Comparison of ENCODE assay signal across 9 cellular contexts in genomic region chr3:168467085-168467714, GRCh38.
A peak's percentile ranks its signal among the peaks of the same experiment; 100 is the strongest.
DNase-seq lines count a peak whose midpoint lies in the region; ATAC-seq, FAIRE-seq and TF ChIP-seq lines count a peak whose summit lies in the region.
"Had no signal": no experiment of that assay in that cellular context is flagged by ENCODE, and none has a peak within 500 bp of the region (broad histone marks: within the 10 kb centered on the region; RNA-seq: fewer than 3 reads in every experiment).

No MANE protein-coding gene starts in this region.

- no peaks in the 10 kb centered on the region for H3K9me3 Mint-ChIP-seq in activated CD4-positive, alpha-beta T cell treated with anti-CD3 and anti-CD28 coated beads for 36 hours (ENCODE audit: low read depth)

- no peak for TF ChIP-seq POLR2A in GM12892 (IDR thresholded peaks at IDR 0.05; ENCODE audit: low read depth, low read length)

- H3K4me3 ChIP-seq in HEK293 (ENCODE audit: low read depth, low read length) (no peak overlapping the region), MM.1S (ENCODE audit: low read length) (peak overlapping the region; percentile 47), choroid plexus epithelial cell (ENCODE audit: low read depth, low read length) (no peak overlapping the region), Karpas-422 (ENCODE audit: low read length) (no peak overlapping the region)

- no peak overlapping the region for H3K4me3 Mint-ChIP-seq in activated CD4-positive, alpha-beta T cell treated with anti-CD3 and anti-CD28 coated beads for 36 hours

- H3K27me3 Mint-ChIP-seq in activated CD4-positive, alpha-beta T cell treated with anti-CD3 and anti-CD28 coated beads for 36 hours = no peaks in the 10 kb centered on the region

- no peaks in the 10 kb centered on the region for H3K4me1 Mint-ChIP-seq in activated CD4-positive, alpha-beta T cell treated with anti-CD3 and anti-CD28 coated beads for 36 hours

- POLR2A ChIA-PET in HEK293 (lab: Yijun Ruan, JAX) = no interaction called here
- POLR2A ChIA-PET in activated CD4-positive, alpha-beta T cell treated with anti-CD3 and anti-CD28 coated beads for 36 hours (lab: Charles Lee) = no interaction called here

- CTCF ChIA-PET in HEK293 (lab: Yijun Ruan, JAX) = no interaction called here
- CTCF ChIA-PET in activated CD4-positive, alpha-beta T cell treated with anti-CD3 and anti-CD28 coated beads for 36 hours (lab: Charles Lee) = no interaction called here

- no peaks in the 10 kb centered on the region for H3K9me2 ChIP-seq in MM.1S (replicated peaks; ENCODE audit: insufficient read depth, low read length)
- H3K9me2 ChIP-seq in Karpas-422 (replicated peaks; ENCODE audit: insufficient read depth, low read length) = no peaks in the 10 kb centered on the region

- no peaks in the 10 kb centered on the region for H3K36me3 Mint-ChIP-seq in activated CD4-positive, alpha-beta T cell treated with anti-CD3 and anti-CD28 coated beads for 36 hours (ENCODE audit: low read depth)

- intact Hi-C loops in activated CD4-positive, alpha-beta T cell treated with anti-CD3 and anti-CD28 coated beads for 36 hours (cut with DNase I, micrococcal nuclease) = loop anchor here in 1 of 2 experiments (5.0 kb wide), 1 partner anchor 420 kb away; no protein-coding TSS in a partner anchor

- no peak overlapping the region for H3K27ac Mint-ChIP-seq in activated CD4-positive, alpha-beta T cell treated with anti-CD3 and anti-CD28 coated beads for 36 hours

- H4K20me1 ChIP-seq in MM.1S (ENCODE audit: insufficient read depth, low read length) (no peaks in the 10 kb centered on the region), Karpas-422 (ENCODE audit: insufficient read depth, low read depth, low read length) (no peaks in the 10 kb centered on the region)

- H2AFZ ChIP-seq in MM.1S (ENCODE audit: low read length) (peak overlapping the region; percentile 51), Karpas-422 (ENCODE audit: low read length) (no peak overlapping the region)

- H3K4me2 ChIP-seq in MM.1S (ENCODE audit: low read depth, low read length) (peak overlapping the region; percentile 58), Karpas-422 (ENCODE audit: low read depth, low read length, poor library complexity, severe bottlenecking) (no peak overlapping the region)

- H3K27me3 ChIP-seq in MM.1S (replicated peaks; ENCODE audit: insufficient read depth, low read length) (no peaks in the 10 kb centered on the region), Karpas-422 (ENCODE audit: low read length) (no peaks in the 10 kb centered on the region)
- H3K27me3 ChIP-seq: neutrophil had no signal

- DNase-seq in GM12892 (ENCODE audit: insufficient read length) (no peak), MM.1S (peak; percentile 84), choroid plexus epithelial cell (ENCODE audit: low read depth) (peak; percentile 70), mucosa of gallbladder (ENCODE audit: low spot score) (peak; percentile 30), Karpas-422 (no peak)
- DNase-seq in activated CD4-positive, alpha-beta T cell treated with anti-CD3 and anti-CD28 coated beads for 36 hours = no peak
- DNase-seq in stimulated activated CD4-positive, alpha-beta T cell treated with anti-CD3 and anti-CD28 coated beads, Interleukin-4, amount 100 ng/mL, for 24 hours = no peak

- H3K79me2 ChIP-seq in MM.1S (ENCODE audit: low read length) = no peaks in the 10 kb centered on the region
- H3K79me2 ChIP-seq in Karpas-422 (ENCODE audit: low read length) = no peaks in the 10 kb centered on the region

- no peaks in the 10 kb centered on the region for H3F3A ChIP-seq in MM.1S (ENCODE audit: insufficient read depth, low read length)

- ATAC-seq in activated CD4-positive, alpha-beta T cell treated with anti-CD3 and anti-CD28 coated beads for 36 hours = no peak

- H3K36me3 ChIP-seq in HEK293 (ENCODE audit: control insufficient read depth in 2 of 2, insufficient read depth in 1 of 2, low read length in 2 of 2) (no peaks in the 10 kb centered on the region), MM.1S (replicated peaks; ENCODE audit: insufficient read depth, low read length) (no peaks in the 10 kb centered on the region), Karpas-422 (ENCODE audit: insufficient read depth, low read length) (no peaks in the 10 kb centered on the region)
- H3K36me3 ChIP-seq: neutrophil had no signal

- H3K4me1 ChIP-seq in HEK293 (ENCODE audit: control insufficient read depth, insufficient read depth, low read length) (no peaks in the 10 kb centered on the region), MM.1S (ENCODE audit: low read length) (no peaks in the 10 kb centered on the region; the same call in 1 of the 2 replicates), Karpas-422 (ENCODE audit: low read length) (no peaks in the 10 kb centered on the region)

- TF ChIP-seq CTCF in HEK293 (tag by site-specific recombination; IDR thresholded peaks at IDR 0.05) (no peak), MM.1S (IDR thresholded peaks at IDR 0.05; ENCODE audit: low read length) (peak; percentile 75), choroid plexus epithelial cell (conservative IDR thresholded peaks at IDR 0.05; ENCODE audit: low read depth, low read length) (peak; percentile 71)

- no peaks in the 10 kb centered on the region for H3K9me3 ChIP-seq in HEK293 (ENCODE audit: control insufficient read depth, insufficient read depth, low read depth, low read length)
- H3K9me3 ChIP-seq in MM.1S (replicated peaks; ENCODE audit: insufficient read depth, low read length) = no peaks in the 10 kb centered on the region
- no peaks in the 10 kb centered on the region for H3K9me3 ChIP-seq in Karpas-422 (ENCODE audit: low read length)
- H3K9me3 ChIP-seq: neutrophil had no signal

- no peak overlapping the region for H3K27ac ChIP-seq in HEK293 (ENCODE audit: extremely low read depth, low read depth, low read length)
- no peak overlapping the region for H3K27ac ChIP-seq in MM.1S (ENCODE audit: low read length)
- H3K27ac ChIP-seq in Karpas-422 (ENCODE audit: low read length) = no peak overlapping the region
- H3K27ac ChIP-seq: neutrophil had no signal

- FAIRE-seq in GM12892 (lab: Jason Lieb, UNC) = peak; percentile 79

- peak overlapping the region; percentile 1; the same call in 1 of the 2 replicates for H3K9ac ChIP-seq in MM.1S (ENCODE audit: low read length)
- H3K9ac ChIP-seq in Karpas-422 (ENCODE audit: low read length) = no peak overlapping the region

TF ChIP-seq in HEK293, 187 proteins besides CTCF, POLR2A, EP300 and RAD21:
- TF ChIP-seq ZSCAN18 (tag by site-specific recombination; IDR thresholded peaks at IDR 0.05) (no peak), ZNF654 (tag by site-specific recombination; IDR thresholded peaks at IDR 0.05; ENCODE audit: low read depth) (peak; percentile 31; the same call in 1 of the 2 replicates)
TF ChIP-seq in HEK293: peak in this region for 1.

Comparison
In these comparisons a context has a peak if more than half of its experiments do, and no peak if none do; other contexts are left out.
1. DNase-seq: peak in MM.1S (single experiment), choroid plexus epithelial cell (single experiment) and mucosa of gallbladder (single experiment); none in GM12892 (single experiment), Karpas-422 (single experiment), activated CD4-positive, alpha-beta T cell treated with anti-CD3 and anti-CD28 coated beads for 36 hours (single experiment) and stimulated activated CD4-positive, alpha-beta T cell treated with anti-CD3 and anti-CD28 coated beads, Interleukin-4, amount 100 ng/mL, for 24 hours (single experiment).